ENCODE assay signal across 9 cellular contexts in genomic region chr15:51348688-51349087, GRCh38. TPM values are rescaled to one million over a fixed set of nuclear protein-coding genes. Genes with fewer than 3 reads are reported as not detected.
A peak's percentile ranks its signal among the peaks of the same experiment; 100 is the strongest.
DNase-seq lines count a peak whose midpoint lies in the region; ATAC-seq, FAIRE-seq and TF ChIP-seq lines count a peak whose summit lies in the region.
"Had no signal": no experiment of that assay in that cellular context is flagged by ENCODE, and none has a peak within 500 bp of the region (broad histone marks: within the 10 kb centered on the region; RNA-seq: fewer than 3 reads in every experiment).

No MANE protein-coding gene starts in this region.

- DNase-seq in GM18507 (ENCODE audit: extremely low spot score, insufficient read length, low read depth), result no peak
- peak; percentile 92 for DNase-seq in globus pallidus (ENCODE audit: low spot score)
- no peak for DNase-seq in activated effector memory CD4-positive, alpha-beta T cell treated with anti-CD3 and anti-CD28 coated beads, Interleukin-2, amount 50 U/mL, for 16 hours
- DNase-seq in activated CD4-positive, alpha-beta T cell treated with anti-CD3 and anti-CD28 coated beads for 4 hours, result no peak
- DNase-seq in A172 (ENCODE audit: low spot score), result no peak
- no peak for DNase-seq in foreskin keratinocyte
- DNase-seq: DMS79 treated with DMSO at 0.1 percent for 48 hours had no signal

- TF ChIP-seq CTCF in foreskin keratinocyte (conservative IDR thresholded peaks at IDR 0.05), result no peak

- H3K4me1 ChIP-seq in foreskin keratinocyte, result no peaks in the 10 kb centered on the region

- ATAC-seq in GM21447 (IDR thresholded peaks at IDR 0.05; ENCODE audit: unreplicated experiment) (peak; percentile 97), HG03280 (IDR thresholded peaks at IDR 0.05; ENCODE audit: unreplicated experiment) (peak; percentile 90), foreskin keratinocyte (no peak)

- FAIRE-seq in GM18507 (lab: Jason Lieb, UNC), result peak; percentile 91

- H3K27ac ChIP-seq in foreskin keratinocyte, result no peak overlapping the region

- H3K27me3 ChIP-seq in foreskin keratinocyte, result peaks cover 30% of the 10 kb centered on the region

RNA-seq across cellular contexts. Expression of gene GLDN, which starts 7.2 kb away (rescaled TPM):
- total RNA-seq in A172 (2014; rRNA removed; shearing (Covaris generic)), result 0.57 TPM in 1 of 2 replicates, not detected in the other
- total RNA-seq in foreskin keratinocyte, result not detected in 2 replicates
- polyA plus RNA-seq in foreskin keratinocyte, result not detected in 2 replicates

RNA-seq across cellular contexts. Expression of gene CYP19A1, which starts 10.3 kb away (rescaled TPM):
- not detected in 2 replicates for total RNA-seq in A172 (2014; rRNA removed; shearing (Covaris generic))
- total RNA-seq in foreskin keratinocyte, result not detected in 2 replicates
- not detected in 2 replicates for polyA plus RNA-seq in foreskin keratinocyte
